10 cellular contexts compared by ENCODE assay signal in the genomic region with DNA sequence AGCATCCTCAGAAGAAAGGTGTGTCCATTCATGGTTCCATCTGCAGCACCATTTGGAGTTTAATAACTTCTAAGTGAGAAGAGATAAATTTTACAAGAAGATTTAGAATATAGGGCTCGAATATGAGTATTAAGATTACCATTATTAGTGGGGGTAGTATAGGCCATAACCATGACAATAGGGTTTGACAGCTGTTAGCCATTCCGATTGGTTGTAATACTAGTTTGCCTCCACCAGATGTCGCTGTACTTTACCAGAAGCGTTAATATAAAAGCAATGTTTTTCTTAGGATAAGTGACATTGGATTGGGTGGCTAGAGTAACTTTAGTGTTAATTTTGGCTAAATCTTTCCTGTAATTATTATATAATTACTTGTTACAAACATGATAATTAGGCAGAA.
DNase-seq lines count a peak whose midpoint lies in the region; ATAC-seq and TF ChIP-seq lines count a peak whose summit lies in the region.
"Had no signal": no experiment of that assay in that cellular context is flagged by ENCODE, and none has a peak within 500 bp of the region (broad histone marks: within the 10 kb centered on the region; RNA-seq: fewer than 3 reads in every experiment).

No MANE protein-coding gene starts in this region.

- in situ Hi-C loops in ACHN (cut with HindIII; ENCODE audit: low pct_ligation_motif_present, low pct_unique_long_range_greater_than_20kb, low sequenced_read_pairs): no loop called here

- H3K9me2 ChIP-seq in PC-9 (ENCODE audit: insufficient read depth): no peaks in the 10 kb centered on the region

- no peaks in the 10 kb centered on the region for H3K79me2 ChIP-seq in PC-9 (ENCODE audit: low read depth)

- intact Hi-C loops in PC-9 (cut with micrococcal nuclease; ENCODE audit: unreplicated experiment): no loop called here

- POLR2A ChIA-PET in PC-9 (lab: Charles Lee; ENCODE audit: unreplicated experiment): no interaction called here

- no peaks in the 10 kb centered on the region for H3K36me3 ChIP-seq in PC-9 (ENCODE audit: low read depth)

- peaks cover 20% of the 10 kb centered on the region for H3K9me3 ChIP-seq in PC-9 (ENCODE audit: insufficient read depth, low read depth)

- DNase-seq in ACHN: peak; percentile 11
- no peak for DNase-seq in GM10266 (ENCODE audit: extremely low spot score)
- DNase-seq in PC-9: no peak
- DNase-seq in fibroblast of the aortic adventitia (ENCODE audit: low read depth): peak; percentile 4
- no peak for DNase-seq in NCI-H2081 treated with DMSO at 0.1 percent for 48 hours (lab: John Stamatoyannopoulos, UW)
- DNase-seq in NCI-H345 treated with DMSO at 0.1 percent for 48 hours (lab: John Stamatoyannopoulos, UW; ENCODE audit: unreplicated experiment): no peak
- DNase-seq: activated CD4-positive, CD25-positive, alpha-beta regulatory T cell; NCI-H187 had no signal

- no peaks in the 10 kb centered on the region for H3F3A ChIP-seq in PC-9 (ENCODE audit: insufficient read depth, low read depth)

- no TSS peak for BruUV-seq in PC-9 (replicated peaks; lab: Mats Ljungman, UMichigan)

- H3K4me1 ChIP-seq in PC-9 (replicated peaks; ENCODE audit: insufficient read depth): no peaks in the 10 kb centered on the region

- H4K20me1 ChIP-seq in PC-9 (ENCODE audit: insufficient read depth): no peaks in the 10 kb centered on the region

- no peak overlapping the region for H3K4me2 ChIP-seq in PC-9

- CTCF ChIA-PET in PC-9 (lab: Charles Lee): no interaction called here

- no peak overlapping the region for H2AFZ ChIP-seq in PC-9

- ATAC-seq in HG02870 (IDR thresholded peaks at IDR 0.05; ENCODE audit: unreplicated experiment) (no peak), HG02884 (IDR thresholded peaks at IDR 0.05; ENCODE audit: unreplicated experiment) (no peak)

- H3K27me3 ChIP-seq in PC-9 (ENCODE audit: insufficient read depth, low read depth): no peaks in the 10 kb centered on the region

- H3K27ac ChIP-seq in PC-9: no peak overlapping the region

- TF ChIP-seq CTCF in GM10266 (IDR thresholded peaks at IDR 0.05; ENCODE audit: control insufficient read depth, insufficient read depth, low read depth, missing control alignments): peak; percentile 42
- peak; percentile 88 for TF ChIP-seq CTCF in PC-9 (conservative IDR thresholded peaks at IDR 0.05)
- TF ChIP-seq CTCF in fibroblast of the aortic adventitia (IDR thresholded peaks at IDR 0.05; ENCODE audit: insufficient read depth, low read length): peak; percentile 46

- H3K4me3 ChIP-seq in PC-9 (no peak overlapping the region; the same call in 1 of the 2 replicates), fibroblast of the aortic adventitia (ENCODE audit: low read depth, low read length) (no peak overlapping the region)

Comparison
In these comparisons a context has a peak if more than half of its experiments do, and no peak if none do; other contexts are left out.
1. DNase-seq: peak in ACHN (single experiment) and fibroblast of the aortic adventitia (single experiment); none in GM10266 (single experiment), PC-9 (0 of 2), NCI-H2081 treated with DMSO at 0.1 percent for 48 hours (single experiment) and NCI-H345 treated with DMSO at 0.1 percent for 48 hours (single experiment).
2. Peak in every context shown above with its lines, with median percentiles within 50 percentile points of each other: CTCF ChIP-seq.